In genomic region chr3:11642455-11643162, GRCh38 we compare ENCODE assay signal across 8 cellular contexts. TPM values are rescaled to one million over a fixed set of nuclear protein-coding genes. Genes with fewer than 3 reads are reported as not detected.
DNase-seq lines count a peak whose midpoint lies in the region; ATAC-seq and TF ChIP-seq lines count a peak whose summit lies in the region.

No MANE protein-coding gene starts in this region.

- peaks cover 21 to 24% of the 10 kb centered on the region in 2 donors for H3K4me1 ChIP-seq in duodenal mucosa (ENCODE audit: control insufficient read depth in 1 of 2, insufficient read depth in 2 of 2, low read length in 2 of 2)
- H3K4me1 ChIP-seq in lower lobe of right lung, result peaks cover 49% of the 10 kb centered on the region

- H3K27me3 ChIP-seq in duodenal mucosa (ENCODE audit: control insufficient read depth in 1 of 2, insufficient read depth in 2 of 2, low read length in 2 of 2), result no peaks in the 10 kb centered on the region
- no peaks in the 10 kb centered on the region for H3K27me3 ChIP-seq in lower lobe of right lung (ENCODE audit: low read depth)

- peak overlapping the region; percentile 83 to 88 for H3K9ac ChIP-seq in duodenal mucosa (ENCODE audit: low read depth in 1 of 2, low read length in 2 of 2)

- intact Hi-C loops in lower lobe of right lung (cut with DNase I), result loop anchor here (5.0 kb wide), 1 partner anchor 265 kb away; no protein-coding TSS in a partner anchor

- H3K36me3 ChIP-seq in duodenal mucosa (ENCODE audit: control insufficient read depth in 1 of 2, insufficient read depth in 2 of 2, low read length in 2 of 2) (no peaks in the 10 kb centered on the region), lower lobe of right lung (no peaks in the 10 kb centered on the region)

- DNase-seq in A172 (ENCODE audit: low spot score) (peak; percentile 69), NCI-H460 (ENCODE audit: extremely low read depth, low read depth) (peak; percentile 39), lower lobe of right lung (peak; percentile 82)
- peak; percentile 56 for DNase-seq in activated CD4-positive, alpha-beta T cell treated with anti-CD3 and anti-CD28 coated beads, Interleukin-2, amount 50 U/mL, for 1 hour
- DNase-seq in stimulated activated CD4-positive, alpha-beta T cell treated with anti-CD3 and anti-CD28 coated beads, TNF-alpha, amount 100 ng/mL, for 4 hours (ENCODE audit: low read depth in 3 of 3), result peak in 2 of 3 experiments; percentile 29 to 31

- H3K9me3 ChIP-seq in duodenal mucosa (ENCODE audit: control insufficient read depth in 1 of 2, low read length in 2 of 2) (no peaks in the 10 kb centered on the region), lower lobe of right lung (no peaks in the 10 kb centered on the region)

- no peak for TF ChIP-seq CTCF in lower lobe of right lung (IDR thresholded peaks at IDR 0.05)

- ATAC-seq in GM18508 (IDR thresholded peaks at IDR 0.05; ENCODE audit: insufficient read depth, unreplicated experiment) (peak; percentile 58), HG02970 (IDR thresholded peaks at IDR 0.05; ENCODE audit: low FRiP score, unreplicated experiment) (peak; percentile 56), lower lobe of right lung (peak; percentile 85 to 91)

- peak overlapping the region; percentile 82 to 94 for H3K4me3 ChIP-seq in duodenal mucosa (ENCODE audit: low read depth in 1 of 2, low read length in 2 of 2)
- H3K4me3 ChIP-seq in lower lobe of right lung, result peak overlapping the region; percentile 69

- peak overlapping the region; percentile 84 for H3K27ac ChIP-seq in duodenal mucosa (ENCODE audit: low read depth, low read length)
- peak overlapping the region; percentile 87 for H3K27ac ChIP-seq in lower lobe of right lung

RNA-seq across cellular contexts. Expression of gene VGLL4, which starts 1.1 kb away (rescaled TPM):
- 51.3 and 63.4 TPM in 2 replicates for total RNA-seq in A172 (2014; rRNA removed; shearing (Covaris generic))
- total RNA-seq in NCI-H460 (2014; rRNA removed; shearing (Covaris generic)), result 50.1 and 52.2 TPM in 2 replicates
- polyA plus RNA-seq in NCI-H460 (2014; cell fraction: nucleus; rRNA removed), result 26.3 and 46.3 TPM in 2 replicates
- 45.5 TPM for total RNA-seq in lower lobe of right lung

Comparison
In these comparisons a context has a peak if more than half of its experiments do, and no peak if none do; other contexts are left out.
1. Peak in every context shown above with its lines: DNase-seq, ATAC-seq, H3K4me3 ChIP-seq and H3K27ac ChIP-seq.
2. DNase-seq: peak in every context shown above with its lines; median percentile 82 in lower lobe of right lung; 69 in A172; 56 in activated CD4-positive, alpha-beta T cell treated with anti-CD3 and anti-CD28 coated beads, Interleukin-2, amount 50 U/mL, for 1 hour; 39 in NCI-H460; 30 in stimulated activated CD4-positive, alpha-beta T cell treated with anti-CD3 and anti-CD28 coated beads, TNF-alpha, amount 100 ng/mL, for 4 hours.